ENCODE assay signal across 8 cellular contexts in the genomic region with DNA sequence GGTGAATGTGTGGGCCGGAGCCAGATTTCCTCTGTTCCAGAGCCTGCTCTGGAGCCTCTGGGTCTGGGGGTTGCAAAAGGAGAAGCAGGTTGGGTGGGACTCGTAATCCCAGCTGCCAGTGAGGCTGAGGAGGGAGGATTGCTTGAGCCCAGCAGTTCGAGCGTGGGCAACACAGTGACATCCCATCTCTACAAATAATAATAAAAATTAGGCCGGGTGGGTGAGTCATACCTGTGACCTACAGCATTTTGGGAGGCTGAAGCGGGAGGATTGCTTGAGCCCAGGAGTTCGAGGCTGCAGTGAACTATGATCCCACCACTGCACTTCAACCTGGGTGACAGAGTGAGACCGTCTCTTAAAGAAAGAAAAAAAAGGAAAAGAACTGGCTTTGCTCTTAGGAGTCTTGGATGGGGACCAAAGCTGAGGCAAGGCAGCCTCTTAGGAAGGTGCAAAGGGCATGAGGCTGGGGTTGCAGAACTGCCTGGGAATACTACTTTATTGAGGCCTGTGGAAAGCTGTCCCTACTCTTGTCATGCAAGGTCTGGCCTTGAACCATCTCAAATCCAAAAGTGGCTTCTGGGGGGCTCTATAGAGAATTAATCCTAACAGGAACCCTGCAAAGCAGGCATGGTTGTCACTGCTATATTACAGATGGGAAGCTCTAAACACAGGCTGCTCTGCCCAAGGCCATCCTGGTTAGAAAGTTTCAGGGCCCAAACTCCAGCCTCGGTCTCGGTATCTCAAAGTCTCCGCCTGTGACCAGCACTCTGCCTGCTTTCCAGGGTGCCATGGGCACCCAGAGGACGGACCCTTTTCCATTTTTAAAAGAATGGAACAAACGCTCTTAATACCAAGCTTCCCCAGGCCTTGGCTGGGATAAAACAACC. TPM values are rescaled to one million over a fixed set of nuclear protein-coding genes. Genes with fewer than 3 reads are reported as not detected.
DNase-seq lines count a peak whose midpoint lies in the region; ATAC-seq and TF ChIP-seq lines count a peak whose summit lies in the region.

No MANE protein-coding gene starts in this region.

- H3K4me1 Mint-ChIP-seq in activated CD8-positive, alpha-beta memory T cell treated with anti-CD3 and anti-CD28 coated beads, Interleukin-2, amount 10 ng/mL, durations not matched to agents 7 days and 5 days, result peaks cover 46% of the 10 kb centered on the region

- H4K20me1 ChIP-seq in IMR-90 (ENCODE audit: insufficient read depth, low read length), result no peaks in the 10 kb centered on the region; the same call in 1 of the 2 replicates

- TF ChIP-seq CTCF in IMR-90 (conservative IDR thresholded peaks at IDR 0.05; ENCODE audit: low read depth, low read length) (no peak), ascending aorta (IDR thresholded peaks at IDR 0.05) (no peak), kidney epithelial cell (IDR thresholded peaks at IDR 0.05; ENCODE audit: insufficient read depth, low read length, poor library complexity, severe bottlenecking) (no peak), suprapubic skin (IDR thresholded peaks at IDR 0.05) (no peak)

- H3K18ac ChIP-seq in IMR-90 (ENCODE audit: low read depth, low read length), result peak overlapping the region; percentile 36; the same call in 1 of the 2 replicates

- TF ChIP-seq RAD21 in IMR-90 (IDR thresholded peaks at IDR 0.05; ENCODE audit: low read length), result no peak

- in situ Hi-C loops in IMR-90 (cut with MboI; ENCODE audit: low sequenced_read_pairs), result no loop called here

- H3K14ac ChIP-seq in IMR-90 (replicated peaks; ENCODE audit: low read depth, low read length), result peak overlapping the region; percentile 76; the same call in 1 of the 2 replicates

- H3K27me3 Mint-ChIP-seq in activated CD8-positive, alpha-beta memory T cell treated with anti-CD3 and anti-CD28 coated beads, Interleukin-2, amount 10 ng/mL, durations not matched to agents 7 days and 5 days, result no peaks in the 10 kb centered on the region

- no peak for TF ChIP-seq POLR2A in IMR-90 (IDR thresholded peaks at IDR 0.05; ENCODE audit: low read depth, low read length)
- no peak for TF ChIP-seq POLR2A in suprapubic skin (IDR thresholded peaks at IDR 0.05)

- H2BK5ac ChIP-seq in IMR-90 (ENCODE audit: low read depth, low read length, poor library complexity, severe bottlenecking), result peak overlapping the region; percentile 73

- peak overlapping the region; percentile 92 for H3K9ac ChIP-seq in IMR-90 (ENCODE audit: low read depth, low read length)

- peak overlapping the region; percentile 90 for H3K4ac ChIP-seq in IMR-90 (ENCODE audit: low read depth, low read length)

- H3K27ac Mint-ChIP-seq in activated CD8-positive, alpha-beta memory T cell treated with anti-CD3 and anti-CD28 coated beads, Interleukin-2, amount 10 ng/mL, durations not matched to agents 7 days and 5 days, result peak overlapping the region; percentile 98

- no peaks in the 10 kb centered on the region for H3K9me3 Mint-ChIP-seq in activated CD8-positive, alpha-beta memory T cell treated with anti-CD3 and anti-CD28 coated beads, Interleukin-2, amount 10 ng/mL, durations not matched to agents 7 days and 5 days (ENCODE audit: low read depth)

- peak; percentile 4 for ATAC-seq in activated CD8-positive, alpha-beta memory T cell treated with anti-CD3 and anti-CD28 coated beads, Interleukin-2, amount 10 ng/mL, durations not matched to agents 7 days and 5 days
- ATAC-seq in IMR-90 (ENCODE audit: low read depth) (peak; percentile 3), GM18909 (IDR thresholded peaks at IDR 0.05; ENCODE audit: poor library complexity, unreplicated experiment) (no peak)

- CTCF ChIA-PET in activated CD8-positive, alpha-beta memory T cell treated with anti-CD3 and anti-CD28 coated beads, Interleukin-2, amount 10 ng/mL, durations not matched to agents 7 days and 5 days (lab: Charles Lee), result interaction anchor here (0.5 to 10.3 kb wide), 42 partner anchors 10 to 453 kb away, joined by 3 to 193 read pairs (median 5); partner anchors contain the start of genes PLEKHF1, POP4 and URI1
- CTCF ChIA-PET in IMR-90 (lab: Yijun Ruan, JAX), result interaction anchor here (0.6 to 1.7 kb wide), 20 partner anchors 10 to 305 kb away, joined by 3 to 46 read pairs (median 4); partner anchors contain the start of gene POP4

- H3K9me3 ChIP-seq in IMR-90 (ENCODE audit: control insufficient read depth, insufficient read depth, low read length) (no peaks in the 10 kb centered on the region), ascending aorta (no peaks in the 10 kb centered on the region), suprapubic skin (no peaks in the 10 kb centered on the region)

- TF ChIP-seq EP300 in suprapubic skin (IDR thresholded peaks at IDR 0.05), result no peak

- H3K4me1 ChIP-seq in IMR-90 (ENCODE audit: control insufficient read depth, insufficient read depth, low read length) (peaks cover 6% of the 10 kb centered on the region), ascending aorta (peaks cover 9 to 28% of the 10 kb centered on the region in 2 donors), suprapubic skin (peaks cover 31% of the 10 kb centered on the region)

- POLR2A ChIA-PET in IMR-90 (lab: Charles Lee; ENCODE audit: unreplicated experiment), result interaction anchor here (1.0 to 1.1 kb wide), 2 partner anchors 105 to 110 kb away, joined by 3 read pairs; partner anchors contain the start of gene POP4

- peak overlapping the region; percentile 63; the same call in 1 of the 2 replicates for H3K23ac ChIP-seq in IMR-90 (ENCODE audit: low read depth, low read length)

- peaks cover 18 to 40% of the 10 kb centered on the region in 2 experiments for H3K79me1 ChIP-seq in IMR-90 (ENCODE audit: low read depth in 1 of 2, low read length in 2 of 2)

- no peak overlapping the region for H2BK15ac ChIP-seq in IMR-90 (ENCODE audit: low read depth, low read length)

- intact Hi-C loops in IMR-90 (cut with micrococcal nuclease) (loop anchor here (1.0 to 2.0 kb wide), 4 partner anchors 22 to 110 kb away; partner anchors contain the start of gene POP4), ascending aorta (cut with DNase I) (loop anchor here (1.0 to 10.0 kb wide), 8 partner anchors 22 to 503 kb away; partner anchors contain the start of genes CCNE1, POP4, UQCRFS1 and URI1)

- H3K27me3 ChIP-seq in IMR-90 (ENCODE audit: control insufficient read depth, insufficient read depth, low read length) (no peaks in the 10 kb centered on the region; the same call in 1 of the 2 replicates), ascending aorta (no peaks in the 10 kb centered on the region), kidney epithelial cell (ENCODE audit: control insufficient read depth, insufficient read depth, low read length) (no peaks in the 10 kb centered on the region), suprapubic skin (no peaks in the 10 kb centered on the region)

- no peaks in the 10 kb centered on the region; the same call in 1 of the 2 replicates for H3K9me1 ChIP-seq in IMR-90 (ENCODE audit: insufficient read depth, low read length)

- H3K36me3 Mint-ChIP-seq in activated CD8-positive, alpha-beta memory T cell treated with anti-CD3 and anti-CD28 coated beads, Interleukin-2, amount 10 ng/mL, durations not matched to agents 7 days and 5 days, result peaks cover 20% of the 10 kb centered on the region

- H2AK5ac ChIP-seq in IMR-90 (ENCODE audit: low read depth, low read length), result peak overlapping the region; percentile 58; the same call in 1 of the 2 replicates

- no peak for DNase-seq in activated CD8-positive, alpha-beta memory T cell treated with anti-CD3 and anti-CD28 coated beads, Interleukin-2, amount 10 ng/mL, durations not matched to agents 7 days and 5 days
- DNase-seq in activated CD8-positive, alpha-beta memory T cell treated with anti-CD3 and anti-CD28 coated beads, Interleukin-2, amount 50 U/mL, for 48 hours, result no peak
- no peak for DNase-seq in IMR-90
- no peak for DNase-seq in ascending aorta (ENCODE audit: low spot score in 2 of 2)
- no peak for DNase-seq in kidney epithelial cell (ENCODE audit: low read depth)
- DNase-seq in suprapubic skin (ENCODE audit: low spot score in 2 of 2), result peak in 1 of 2 donors; percentile 68
- no peak for DNase-seq in iPS-NIHi7 (ENCODE audit: extremely low spot score)

- peak overlapping the region; percentile 49; the same call in 1 of the 2 replicates for H3K56ac ChIP-seq in IMR-90 (ENCODE audit: extremely low read depth, insufficient read depth, low read length)

- H4K5ac ChIP-seq in IMR-90 (ENCODE audit: low read depth, low read length), result peak overlapping the region; percentile 86

- dilution Hi-C loops in IMR-90 (cut with HindIII; ENCODE audit: low sequenced_read_pairs, unreplicated experiment), result no loop called here

- peak overlapping the region; percentile 85 for H4K91ac ChIP-seq in IMR-90 (ENCODE audit: insufficient read depth, low read depth, low read length)

- H2BK20ac ChIP-seq in IMR-90 (ENCODE audit: low read depth, low read length), result no peak overlapping the region

- WGBS in IMR-90 (ENCODE audit: extremely low coverage in 2 of 2, insufficient read length in 1 of 2), 2 experiments, result no CpG with 5 or more reads among the region's 13 CpGs
- 26% methylated on average over 13 of the region's 13 CpGs for WGBS in suprapubic skin

- H3K4me3 ChIP-seq in IMR-90 (ENCODE audit: insufficient read depth, low read depth, low read length) (peak overlapping the region; percentile 91), ascending aorta (peak overlapping the region; percentile 91 to 97), kidney epithelial cell (ENCODE audit: low read depth, low read length) (peak overlapping the region; percentile 92), suprapubic skin (peak overlapping the region; percentile 98)

- H3K4me2 ChIP-seq in IMR-90 (ENCODE audit: low read depth, low read length), result peak overlapping the region; percentile 97

- H3K36me3 ChIP-seq in IMR-90 (ENCODE audit: control insufficient read depth, insufficient read depth, low read length), result peaks cover 2% of the 10 kb centered on the region
- H3K36me3 ChIP-seq in ascending aorta, result no peaks in the 10 kb centered on the region
- H3K36me3 ChIP-seq in kidney epithelial cell (ENCODE audit: control insufficient read depth, insufficient read depth, low read length), result no peaks in the 10 kb centered on the region
- H3K36me3 ChIP-seq in suprapubic skin, result no peaks in the 10 kb centered on the region

- peak overlapping the region; percentile 45 for H2BK120ac ChIP-seq in IMR-90 (ENCODE audit: low read depth, low read length)

- BruUV-seq in IMR-90 (replicated peaks; lab: Mats Ljungman, UMichigan), result no TSS peak

- peak overlapping the region; percentile 93 for H3K27ac ChIP-seq in IMR-90 (ENCODE audit: insufficient read depth, low read length)
- H3K27ac ChIP-seq in ascending aorta, result peak overlapping the region; percentile 81 to 95
- peak overlapping the region; percentile 95 for H3K27ac ChIP-seq in suprapubic skin

- peak overlapping the region; percentile 98 for H2AK9ac ChIP-seq in IMR-90 (replicated peaks; ENCODE audit: low read depth, low read length, poor library complexity)

- H3K4me3 Mint-ChIP-seq in activated CD8-positive, alpha-beta memory T cell treated with anti-CD3 and anti-CD28 coated beads, Interleukin-2, amount 10 ng/mL, durations not matched to agents 7 days and 5 days, result peak overlapping the region; percentile 96

- peak overlapping the region; percentile 98 for H2AFZ ChIP-seq in IMR-90 (replicated peaks; ENCODE audit: low read length, poor library complexity)

- H4K8ac ChIP-seq in IMR-90 (ENCODE audit: low read depth in 2 of 2, low read length in 2 of 2), result peak overlapping the region; percentile 93 to 97

RNA-seq across cellular contexts. Expression of gene C19orf12, which starts 0.9 kb away (rescaled TPM):
- total RNA-seq in activated CD8-positive, alpha-beta memory T cell treated with anti-CD3 and anti-CD28 coated beads, Interleukin-2, amount 10 ng/mL, durations not matched to agents 7 days and 5 days, result 10 to 100 TPM; 43.6 to 44.1 TPM
- 16.3 and 19.2 TPM in 2 replicates for total RNA-seq in IMR-90 (2012; rRNA removed)
- polyA plus RNA-seq in IMR-90 (2012; rRNA removed), result 24.0 and 24.2 TPM in 2 replicates
- 16.3 and 25.0 TPM in 2 replicates for polyA plus RNA-seq in IMR-90 (2012; cell fraction: cytosol; rRNA removed)
- 21.2 and 29.1 TPM in 2 replicates for polyA plus RNA-seq in IMR-90 (2012; cell fraction: nucleus; rRNA removed; ENCODE audit: low replicate concordance)
- 37.8 TPM for total RNA-seq in ascending aorta
- 39.8 and 39.9 TPM in 2 replicates for total RNA-seq in kidney epithelial cell
- total RNA-seq in suprapubic skin, result 10 to 100 TPM; 19.6 to 35.8 (median 27.3) TPM

RNA-seq across cellular contexts. Expression of gene PLEKHF1, which starts 50.7 kb away (rescaled TPM):
- total RNA-seq in activated CD8-positive, alpha-beta memory T cell treated with anti-CD3 and anti-CD28 coated beads, Interleukin-2, amount 10 ng/mL, durations not matched to agents 7 days and 5 days, result 10 to 100 TPM; 42.4 to 64.1 TPM
- total RNA-seq in IMR-90 (2012; rRNA removed) (4.7 and 5.0 TPM in 2 replicates), ascending aorta (68.3 TPM), kidney epithelial cell (59.0 and 70.3 TPM in 2 replicates), suprapubic skin (10 to 100 TPM in 2 of 4 donors, 1 to 10 TPM in 2; 4.5 to 18.8 (median 9.7) TPM)
- 6.6 and 7.2 TPM in 2 replicates for polyA plus RNA-seq in IMR-90 (2012; rRNA removed)
- polyA plus RNA-seq in IMR-90 (2012; cell fraction: cytosol; rRNA removed), result 7.0 and 12.9 TPM in 2 replicates
- 10.8 and 25.4 TPM in 2 replicates for polyA plus RNA-seq in IMR-90 (2012; cell fraction: nucleus; rRNA removed; ENCODE audit: low replicate concordance)
